Comparison of ENCODE assay signal across 1 cellular context in genomic region chr3:172710709-172711456, GRCh38.
TF ChIP-seq lines count a peak whose summit lies in the region.

Gene NCEH1, minus strand, starts transcription at chr3:172711067. Its CDS starts 83 bp downstream, at chr3:172710984.

TF ChIP-seq in HEK293, 187 proteins besides CTCF, POLR2A, EP300 and RAD21 (continued from another document and continues in another):
- TF ChIP-seq PRDM10 (tag by site-specific recombination; IDR thresholded peaks at IDR 0.05) = peak; percentile 91
- no peak for TF ChIP-seq RBAK (tag by site-specific recombination; IDR thresholded peaks at IDR 0.05)
- peak; percentile 81 for TF ChIP-seq ZNF600 (tag by site-specific recombination; IDR thresholded peaks at IDR 0.05)
- 0 out of 2 replicates have a peak, but pooled peaks have one; percentile 2 for TF ChIP-seq ZBTB48 (tag by site-specific recombination; IDR thresholded peaks at IDR 0.05)
- TF ChIP-seq ZNF658 (tag by site-specific recombination; IDR thresholded peaks at IDR 0.05) = no peak
- 0 out of 2 replicates have a peak, but pooled peaks have one; percentile 26 for TF ChIP-seq PRDM4 (tag by site-specific recombination; IDR thresholded peaks at IDR 0.05)
- no peak for TF ChIP-seq ZNF488 (tag by site-specific recombination; IDR thresholded peaks at IDR 0.05)
- no peak for TF ChIP-seq ZNF449 (tag by site-specific recombination; IDR thresholded peaks at IDR 0.05)
- TF ChIP-seq WT1 (tag by site-specific recombination; IDR thresholded peaks at IDR 0.05) = no peak
- TF ChIP-seq ZBTB20 (tag by site-specific recombination; IDR thresholded peaks at IDR 0.05) = peak; percentile 30; the same call in 1 of the 2 replicates
- no peak for TF ChIP-seq OSR2 (tag by site-specific recombination; IDR thresholded peaks at IDR 0.05)
- TF ChIP-seq ZNF10 (tag by site-specific recombination; IDR thresholded peaks at IDR 0.05) = peak; percentile 76
- no peak for TF ChIP-seq GLI4 (tag by site-specific recombination; IDR thresholded peaks at IDR 0.05)
- TF ChIP-seq ZEB2 (tag by site-specific recombination; IDR thresholded peaks at IDR 0.05) = peak; percentile 55; the same call in 1 of the 2 replicates
- TF ChIP-seq ZSCAN18 (tag by site-specific recombination; IDR thresholded peaks at IDR 0.05) = no peak
- TF ChIP-seq ZNF26 (tag by site-specific recombination; IDR thresholded peaks at IDR 0.05) = no peak
- TF ChIP-seq ZNF549 (tag by site-specific recombination; IDR thresholded peaks at IDR 0.05) = no peak
- TF ChIP-seq ZBTB8A (tag by site-specific recombination; IDR thresholded peaks at IDR 0.05) = peak; percentile 55; the same call in 1 of the 2 replicates
- peak; percentile 43 for TF ChIP-seq ZNF335 (tag by site-specific recombination; conservative IDR thresholded peaks at IDR 0.05)
- 0 out of 2 replicates have a peak, but pooled peaks have one; percentile 43 for TF ChIP-seq ZNF629 (tag by site-specific recombination; IDR thresholded peaks at IDR 0.05)
- TF ChIP-seq ZNF670 (tag by site-specific recombination; IDR thresholded peaks at IDR 0.05; ENCODE audit: low read depth) = no peak
- TF ChIP-seq ZNF830 (tag by site-specific recombination; IDR thresholded peaks at IDR 0.05; ENCODE audit: low read depth) = no peak
- TF ChIP-seq ZNF362 (tag by site-specific recombination; IDR thresholded peaks at IDR 0.05) = 0 out of 2 replicates have a peak, but pooled peaks have one; percentile 20
- no peak for TF ChIP-seq ZNF214 (tag by site-specific recombination; IDR thresholded peaks at IDR 0.05; ENCODE audit: borderline replicate concordance)
- no peak; the same call in 1 of the 2 replicates for TF ChIP-seq ZNF561 (tag by site-specific recombination; IDR thresholded peaks at IDR 0.05; ENCODE audit: borderline replicate concordance)
- no peak for TF ChIP-seq ZNF175 (tag by site-specific recombination; IDR thresholded peaks at IDR 0.05)
- TF ChIP-seq ZNF654 (tag by site-specific recombination; IDR thresholded peaks at IDR 0.05; ENCODE audit: low read depth) = peak; percentile 48
- TF ChIP-seq ZBTB10 (tag by site-specific recombination; IDR thresholded peaks at IDR 0.05) = 0 out of 2 replicates have a peak, but pooled peaks have one; percentile 52
- TF ChIP-seq SALL2 (tag by site-specific recombination; IDR thresholded peaks at IDR 0.05; ENCODE audit: borderline replicate concordance) = no peak
- peak; percentile 42; the same call in 1 of the 2 replicates for TF ChIP-seq SP7 (tag by site-specific recombination; IDR thresholded peaks at IDR 0.05)
- TF ChIP-seq ZNF324 (tag by site-specific recombination; IDR thresholded peaks at IDR 0.05) = no peak
- TF ChIP-seq ZBTB7A (tag by site-specific recombination; IDR thresholded peaks at IDR 0.05; ENCODE audit: low read depth) = 0 out of 2 replicates have a peak, but pooled peaks have one; percentile 29
- peak; percentile 37 for TF ChIP-seq ZNF341 (tag by site-specific recombination; IDR thresholded peaks at IDR 0.05; ENCODE audit: low read depth)
- TF ChIP-seq GLIS1 (tag by site-specific recombination; IDR thresholded peaks at IDR 0.05) = peak; percentile 34; the same call in 1 of the 2 replicates
- TF ChIP-seq ZNF19 (tag by site-specific recombination; IDR thresholded peaks at IDR 0.05; ENCODE audit: low read depth) = no peak
- TF ChIP-seq ELK4 (IDR thresholded peaks at IDR 0.05; ENCODE audit: borderline replicate concordance, low read depth, low read length) = no peak
- TF ChIP-seq TSHZ1 (tag by site-specific recombination; IDR thresholded peaks at IDR 0.05; ENCODE audit: borderline replicate concordance) = no peak
- TF ChIP-seq ZNF16 (tag by site-specific recombination; IDR thresholded peaks at IDR 0.05; ENCODE audit: low read depth) = no peak
- no peak for TF ChIP-seq ZNF223 (tag by site-specific recombination; IDR thresholded peaks at IDR 0.05)
